Comparison of ENCODE assay signal across 2 cellular contexts in the genomic region with DNA sequence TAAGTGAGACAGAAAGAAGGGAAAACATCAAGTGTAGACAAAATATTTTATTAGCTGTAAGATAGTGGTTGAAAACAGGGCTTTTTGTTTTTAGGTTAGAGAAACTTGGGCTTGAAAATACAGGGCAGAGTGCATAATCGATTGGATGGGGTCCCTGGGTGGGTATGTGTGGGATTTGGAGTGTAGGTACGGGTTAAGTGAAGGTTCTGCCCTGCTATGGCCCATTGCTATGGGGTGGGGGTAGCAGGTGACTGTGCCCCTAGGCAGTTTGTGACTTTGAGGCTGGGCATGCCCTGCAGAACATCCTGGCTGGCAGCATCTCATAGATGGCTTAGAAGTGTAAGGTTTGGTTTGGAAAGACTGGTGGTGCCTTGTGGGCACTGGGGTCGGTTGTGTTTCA.
TF ChIP-seq lines count a peak whose summit lies in the region.

No MANE protein-coding gene starts in this region.

TF ChIP-seq in HCT116, 20 proteins besides CTCF, POLR2A, EP300 and RAD21:
- TF ChIP-seq EZH2phosphoT487 (IDR thresholded peaks at IDR 0.05; ENCODE audit: borderline replicate concordance): no peak

TF ChIP-seq in K562, 482 proteins besides CTCF, POLR2A, EP300 and RAD21:
- TF ChIP-seq ZEB2 (IDR thresholded peaks at IDR 0.05): no peak
- TF ChIP-seq SMARCA5 (IDR thresholded peaks at IDR 0.05): no peak
- TF ChIP-seq TGIF2 (CRISPR knock-in tag; IDR thresholded peaks at IDR 0.05): no peak
- TF ChIP-seq MYC (IDR thresholded peaks at IDR 0.05; ENCODE audit: low read depth, low read length): no peak
- TF ChIP-seq MYC (CRISPR knock-in tag; IDR thresholded peaks at IDR 0.05; ENCODE audit: borderline replicate concordance, low read depth): no peak
- TF ChIP-seq ZNF384 (IDR thresholded peaks at IDR 0.05; ENCODE audit: low read depth, low read length): no peak
- TF ChIP-seq ZNF778 (CRISPR knock-in tag; IDR thresholded peaks at IDR 0.05): no peak
- TF ChIP-seq ZNF133 (CRISPR knock-in tag; IDR thresholded peaks at IDR 0.05): no peak
- TF ChIP-seq FOXP1 (CRISPR knock-in tag; IDR thresholded peaks at IDR 0.05): no peak
- TF ChIP-seq ZNF589 (CRISPR knock-in tag; IDR thresholded peaks at IDR 0.05; ENCODE audit: low read depth): no peak
- TF ChIP-seq ZNF766 (CRISPR knock-in tag; conservative IDR thresholded peaks at IDR 0.05): no peak
- TF ChIP-seq BACH1 (tag; IDR thresholded peaks at IDR 0.05): no peak
- TF ChIP-seq CTBP1 (IDR thresholded peaks at IDR 0.05; ENCODE audit: borderline replicate concordance): no peak
- no peak for TF ChIP-seq E2F3 (CRISPR knock-in tag; IDR thresholded peaks at IDR 0.05)
- no peak for TF ChIP-seq CBX2 (IDR thresholded peaks at IDR 0.05; ENCODE audit: insufficient read depth, low read length, poor library complexity, severe bottlenecking)
- no peak for TF ChIP-seq FOXM1 (IDR thresholded peaks at IDR 0.05; ENCODE audit: low read depth)
- TF ChIP-seq FOXM1 (CRISPR knock-in tag; IDR thresholded peaks at IDR 0.05; ENCODE audit: low read depth): no peak
